In genomic region chr15:40421246-40422157, GRCh38 we compare ENCODE assay signal across 8 cellular contexts. TPM values are rescaled to one million over a fixed set of nuclear protein-coding genes. Genes with fewer than 3 reads are reported as not detected.
DNase-seq lines count a peak whose midpoint lies in the region; ATAC-seq, FAIRE-seq and TF ChIP-seq lines count a peak whose summit lies in the region.

No MANE protein-coding gene starts in this region.

- H3K4me2 ChIP-seq in MM.1S (ENCODE audit: low read depth, low read length) (peak overlapping the region; percentile 41), GM12878 (ENCODE audit: control insufficient read depth, insufficient read depth) (no peak overlapping the region)

- H2AFZ ChIP-seq in MM.1S (ENCODE audit: low read length) (no peak overlapping the region), GM12878 (ENCODE audit: control insufficient read depth, low read depth, low read length) (no peak overlapping the region)

- no peaks in the 10 kb centered on the region for H3K9me2 ChIP-seq in MM.1S (replicated peaks; ENCODE audit: insufficient read depth, low read length)

- ATAC-seq in GM19397 (IDR thresholded peaks at IDR 0.05; ENCODE audit: unreplicated experiment), result peak; percentile 88
- peak; percentile 99 for ATAC-seq in GM12878

- peak; percentile 86 for DNase-seq in CD1c-positive myeloid dendritic cell (ENCODE audit: extremely low spot score)
- peak; percentile 66 for DNase-seq in MM.1S
- peak; percentile 83 for DNase-seq in UCSD-AML1 (lab: John Stamatoyannopoulos, UW; ENCODE audit: unreplicated experiment)
- no peak for DNase-seq in GM12878 (ENCODE audit: low read depth, low spot score)
- DNase-seq in iPS-NIHi11 (ENCODE audit: low spot score), result peak; percentile 92
- peak; percentile 63 to 78 (median 77) for DNase-seq in stimulated activated CD4-positive, alpha-beta T cell treated with anti-CD3 and anti-CD28 coated beads, Interleukin-12 subunit alpha, Interleukin-12 subunit beta, amount 100 ng/mL, for 48 hours (ENCODE audit: low read depth in 2 of 3, low spot score in 1 of 3)
- no peak for DNase-seq in NCI-H1048 (lab: John Stamatoyannopoulos, UW)

- H3F3A ChIP-seq in MM.1S (ENCODE audit: insufficient read depth, low read length), result no peaks in the 10 kb centered on the region

- H3K79me2 ChIP-seq in MM.1S (ENCODE audit: low read length) (no peaks in the 10 kb centered on the region), GM12878 (ENCODE audit: control insufficient read depth, insufficient read depth, low read length) (no peaks in the 10 kb centered on the region)

- no peak for TF ChIP-seq EP300 in GM12878 (IDR thresholded peaks at IDR 0.05; ENCODE audit: borderline replicate concordance in 1 of 2, control insufficient read depth in 1 of 2, low read depth in 2 of 2, low read length in 2 of 2)

- peak; percentile 73 for TF ChIP-seq POLR2A in GM12878 (IDR thresholded peaks at IDR 0.05; ENCODE audit: low read depth, low read length)

- H4K20me1 ChIP-seq in MM.1S (ENCODE audit: insufficient read depth, low read length) (no peaks in the 10 kb centered on the region), GM12878 (ENCODE audit: control insufficient read depth, insufficient read depth) (no peaks in the 10 kb centered on the region)

- in situ Hi-C loops in GM12878 (cut with MboI), result loop anchor here (5.0 kb wide), 1 partner anchor 74 kb away; no protein-coding TSS in a partner anchor

- RAD21 ChIA-PET in GM12878 (lab: Charles Lee; ENCODE audit: unreplicated experiment), result interaction anchor here (1.0 to 2.1 kb wide), 4 partner anchors 52 to 142 kb away, joined by 3 to 17 read pairs (median 4); no protein-coding TSS in a partner anchor

- no TSS peak for BruUV-seq in GM12878 (replicated peaks; lab: Mats Ljungman, UMichigan)

- H3K36me3 ChIP-seq in MM.1S (replicated peaks; ENCODE audit: insufficient read depth, low read length) (no peaks in the 10 kb centered on the region), GM12878 (ENCODE audit: control insufficient read depth in 2 of 2, insufficient read depth in 2 of 2, low read length in 1 of 2) (peaks cover 0 to 5% of the 10 kb centered on the region in 2 experiments; a peak in 2 of 4 replicates)

- H3K27me3 ChIP-seq in MM.1S (replicated peaks; ENCODE audit: insufficient read depth, low read length), result no peaks in the 10 kb centered on the region
- no peaks in the 10 kb centered on the region for H3K27me3 ChIP-seq in GM12878 (replicated peaks in 1 of 2; ENCODE audit: control insufficient read depth in 2 of 2, insufficient read depth in 2 of 2, low read length in 1 of 2)

- 18% methylated on average over 31 of the region's 31 CpGs for WGBS in GM12878 (ENCODE audit: insufficient coverage, insufficient replicate concordance, low lambda C conversion rate, missing lambda C conversion rate)

- H3K4me3 ChIP-seq in MM.1S (ENCODE audit: low read length) (no peak overlapping the region), GM12878 (no peak overlapping the region)

- TF ChIP-seq RAD21 in GM12878 (IDR thresholded peaks at IDR 0.05; ENCODE audit: insufficient read depth, low read depth, low read length), result peak; percentile 95

- H3K4me1 ChIP-seq in MM.1S (ENCODE audit: low read length) (no peaks in the 10 kb centered on the region), GM12878 (ENCODE audit: control insufficient read depth, insufficient read depth, low read length) (no peaks in the 10 kb centered on the region)

- peak; percentile 65 for FAIRE-seq in GM12878 (lab: Jason Lieb, UNC)

- CTCF ChIA-PET in GM12878 (lab: Yijun Ruan, JAX), result interaction anchor here (0.6 to 6.6 kb wide), 20 partner anchors 13 to 315 kb away, joined by 3 to 111 read pairs (median 4); partner anchors contain the start of genes BAHD1, CCDC9B, INAFM2 and KNSTRN

- SMC1A ChIA-PET in GM12878 (lab: Charles Lee; ENCODE audit: uncharacterized antibody, unreplicated experiment), result interaction anchor here (0.6 to 2.2 kb wide), 9 partner anchors 15 to 366 kb away, joined by 3 to 8 read pairs (median 4); partner anchors contain the start of genes IVD and KNSTRN

- intact Hi-C loops in GM12878 (cut with micrococcal nuclease; ENCODE audit: unreplicated experiment), result loop anchor here (1.0 to 5.0 kb wide), 3 partner anchors 53 to 144 kb away; no protein-coding TSS in a partner anchor

- H3K9me3 ChIP-seq in MM.1S (replicated peaks; ENCODE audit: insufficient read depth, low read length) (no peaks in the 10 kb centered on the region), GM12878 (replicated peaks; ENCODE audit: control insufficient read depth, insufficient read depth, low read length) (no peaks in the 10 kb centered on the region)

- H3K9ac ChIP-seq in MM.1S (ENCODE audit: low read length) (no peak overlapping the region), GM12878 (ENCODE audit: control insufficient read depth, insufficient read depth, low read length) (no peak overlapping the region)

- H3K27ac ChIP-seq in MM.1S (ENCODE audit: low read length) (no peak overlapping the region), GM12878 (ENCODE audit: control insufficient read depth, insufficient read depth) (no peak overlapping the region)

- POLR2A ChIA-PET in GM12878 (lab: Charles Lee), result interaction anchor here (0.9 kb wide), 1 partner anchor 16 kb away, joined by 3 read pairs; the partner anchor contains the start of gene IVD

- TF ChIP-seq CTCF in MM.1S (IDR thresholded peaks at IDR 0.05; ENCODE audit: low read length), result peak; percentile 90
- peak; percentile 93 to 98 (median 97) for TF ChIP-seq CTCF in GM12878 (IDR thresholded peaks at IDR 0.05 in 2 of 3, conservative IDR thresholded peaks at IDR 0.05 in 1 of 3; ENCODE audit: control insufficient read depth in 2 of 3, extremely low read depth in 1 of 3, insufficient read depth in 1 of 3, low read depth in 3 of 3, low read length in 3 of 3)

RNA-seq across cellular contexts. Expression of gene IVD, which starts 15.9 kb away (rescaled TPM):
- total RNA-seq in GM12878 (2013; cell fraction: nucleolus; rRNA removed), result 115 and 119 TPM in 2 replicates
- total RNA-seq in GM12878 (2014; rRNA removed) (31.4 and 32.5 TPM in 2 replicates), GM12878 (2014; rRNA removed; fragmentation: Illumina TruSeq; extraction: Trizol) (23.3 and 25.3 TPM in 2 replicates), GM12878 (2021) (49.2 and 51.7 TPM in 2 replicates)
- polyA plus RNA-seq in GM12878 (2011; ENCODE audit: low read depth), result 12.5 TPM
- polyA plus RNA-seq in GM12878 (2011; rRNA removed) (50.4 and 50.8 TPM in 2 replicates), GM12878 (2014; fragmentation: Illumina TruSeq; extraction: Trizol) (40.5 and 40.6 TPM in 2 replicates), GM12878 (2014; fragmentation: Nextera tagmentation; extraction: Ambion mirVana) (1 to 10 TPM; 5.3 to 8.2 TPM), GM12878 (2014; rRNA removed) (51.3 and 55.2 TPM in 2 replicates), GM12878 (2016; fragmentation: Nextera tagmentation; extraction: Ambion mirVana) (10 to 100 TPM; 57.7 to 59.8 TPM)
- 71.6 and 81.3 TPM in 2 replicates for polyA plus RNA-seq in GM12878 (2011; cell fraction: cytosol; rRNA removed)
- 60.5 and 63.6 TPM in 2 replicates for polyA plus RNA-seq in GM12878 (2011; cell fraction: nucleus; rRNA removed)
- 23.5 and 29.0 TPM in 2 replicates for polyA plus RNA-seq in GM12878 (2012)
- polyA minus RNA-seq in GM12878 (2011; rRNA and poly(A)+ RNA removed), result 52.2 and 73.8 TPM in 2 replicates
- 15.2 and 20.0 TPM in 2 replicates for polyA minus RNA-seq in GM12878 (2011; cell fraction: cytosol; rRNA and poly(A)+ RNA removed)
- 34.6 and 52.5 TPM in 2 replicates for polyA minus RNA-seq in GM12878 (2011; cell fraction: nucleus; rRNA and poly(A)+ RNA removed)

RNA-seq across cellular contexts. Expression of gene BAHD1, which starts 19.3 kb away (rescaled TPM):
- total RNA-seq in GM12878 (2013; cell fraction: nucleolus; rRNA removed), result 23.1 and 25.6 TPM in 2 replicates
- 9.0 and 11.7 TPM in 2 replicates for total RNA-seq in GM12878 (2014; rRNA removed)
- total RNA-seq in GM12878 (2014; rRNA removed; fragmentation: Illumina TruSeq; extraction: Trizol), result 5.1 and 6.0 TPM in 2 replicates
- 21.7 and 21.8 TPM in 2 replicates for total RNA-seq in GM12878 (2021)
- 7.0 TPM for polyA plus RNA-seq in GM12878 (2011; ENCODE audit: low read depth)
- polyA plus RNA-seq in GM12878 (2011; rRNA removed), result 4.5 and 5.6 TPM in 2 replicates
- 6.5 and 7.4 TPM in 2 replicates for polyA plus RNA-seq in GM12878 (2011; cell fraction: cytosol; rRNA removed)
- 16.6 and 21.8 TPM in 2 replicates for polyA plus RNA-seq in GM12878 (2011; cell fraction: nucleus; rRNA removed)
- polyA plus RNA-seq in GM12878 (2012), result 13.0 and 15.3 TPM in 2 replicates
- 5.3 and 9.6 TPM in 2 replicates for polyA plus RNA-seq in GM12878 (2014; fragmentation: Illumina TruSeq; extraction: Trizol)
- under 1 TPM; 0.21 to 0.88 TPM for polyA plus RNA-seq in GM12878 (2014; fragmentation: Nextera tagmentation; extraction: Ambion mirVana)
- polyA plus RNA-seq in GM12878 (2014; rRNA removed), result 11.3 and 13.5 TPM in 2 replicates
- polyA plus RNA-seq in GM12878 (2016; fragmentation: Nextera tagmentation; extraction: Ambion mirVana), result 1 to 10 TPM; 1.9 to 2.2 TPM
- 5.5 and 9.1 TPM in 2 replicates for polyA minus RNA-seq in GM12878 (2011; rRNA and poly(A)+ RNA removed)
- polyA minus RNA-seq in GM12878 (2011; cell fraction: cytosol; rRNA and poly(A)+ RNA removed), result 4.4 and 5.9 TPM in 2 replicates
- 4.8 and 8.2 TPM in 2 replicates for polyA minus RNA-seq in GM12878 (2011; cell fraction: nucleus; rRNA and poly(A)+ RNA removed)

RNA-seq across cellular contexts. Expression of gene KNSTRN, which starts 39.0 kb away (rescaled TPM):
- 36.3 and 44.8 TPM in 2 replicates for total RNA-seq in GM12878 (2013; cell fraction: nucleolus; rRNA removed)
- total RNA-seq in GM12878 (2014; rRNA removed) (50.3 and 51.7 TPM in 2 replicates), GM12878 (2014; rRNA removed; fragmentation: Illumina TruSeq; extraction: Trizol) (63.4 and 72.1 TPM in 2 replicates), GM12878 (2021) (38.1 and 39.4 TPM in 2 replicates)
- polyA plus RNA-seq in GM12878 (2011; ENCODE audit: low read depth), result 13.4 TPM
- polyA plus RNA-seq in GM12878 (2011; rRNA removed) (35.5 and 51.2 TPM in 2 replicates), GM12878 (2014; fragmentation: Illumina TruSeq; extraction: Trizol) (57.5 and 60.4 TPM in 2 replicates), GM12878 (2014; fragmentation: Nextera tagmentation; extraction: Ambion mirVana) (10 to 100 TPM; 30.3 to 37.3 TPM), GM12878 (2014; rRNA removed) (41.8 and 42.6 TPM in 2 replicates), GM12878 (2016; fragmentation: Nextera tagmentation; extraction: Ambion mirVana) (10 to 100 TPM; 63.3 to 64.5 TPM)
- polyA plus RNA-seq in GM12878 (2011; cell fraction: cytosol; rRNA removed), result 19.7 and 20.1 TPM in 2 replicates
- polyA plus RNA-seq in GM12878 (2011; cell fraction: nucleus; rRNA removed), result 17.5 and 24.4 TPM in 2 replicates
- 13.8 and 20.9 TPM in 2 replicates for polyA plus RNA-seq in GM12878 (2012)
- polyA minus RNA-seq in GM12878 (2011; rRNA and poly(A)+ RNA removed), result 38.5 and 53.4 TPM in 2 replicates
- polyA minus RNA-seq in GM12878 (2011; cell fraction: cytosol; rRNA and poly(A)+ RNA removed), result 8.0 and 16.4 TPM in 2 replicates
- polyA minus RNA-seq in GM12878 (2011; cell fraction: nucleus; rRNA and poly(A)+ RNA removed), result 9.8 and 16.9 TPM in 2 replicates

RNA-seq across cellular contexts. Expression of gene CHST14, which starts 49.3 kb away (rescaled TPM):
- total RNA-seq in GM12878 (2013; cell fraction: nucleolus; rRNA removed), result 4.1 and 5.4 TPM in 2 replicates
- total RNA-seq in GM12878 (2014; rRNA removed), result 6.0 and 6.8 TPM in 2 replicates
- 2.5 and 3.0 TPM in 2 replicates for total RNA-seq in GM12878 (2014; rRNA removed; fragmentation: Illumina TruSeq; extraction: Trizol)
- 12.8 and 13.6 TPM in 2 replicates for total RNA-seq in GM12878 (2021)
- polyA plus RNA-seq in GM12878 (2011; ENCODE audit: low read depth), result 5.2 TPM
- polyA plus RNA-seq in GM12878 (2011; rRNA removed), result 2.3 and 4.0 TPM in 2 replicates
- polyA plus RNA-seq in GM12878 (2011; cell fraction: cytosol; rRNA removed), result 5.8 and 6.2 TPM in 2 replicates
- polyA plus RNA-seq in GM12878 (2011; cell fraction: nucleus; rRNA removed), result 4.2 and 5.8 TPM in 2 replicates
- polyA plus RNA-seq in GM12878 (2012), result 8.3 and 9.3 TPM in 2 replicates
- polyA plus RNA-seq in GM12878 (2014; fragmentation: Illumina TruSeq; extraction: Trizol), result 6.5 TPM in 2 replicates
- 1 to 10 TPM; 1.3 to 2.8 TPM for polyA plus RNA-seq in GM12878 (2014; fragmentation: Nextera tagmentation; extraction: Ambion mirVana)
- polyA plus RNA-seq in GM12878 (2014; rRNA removed), result 5.9 and 6.3 TPM in 2 replicates
- 1 to 10 TPM; 7.5 to 9.1 TPM for polyA plus RNA-seq in GM12878 (2016; fragmentation: Nextera tagmentation; extraction: Ambion mirVana)
- polyA minus RNA-seq in GM12878 (2011; rRNA and poly(A)+ RNA removed), result 4.5 and 5.2 TPM in 2 replicates
- 3.4 and 4.7 TPM in 2 replicates for polyA minus RNA-seq in GM12878 (2011; cell fraction: cytosol; rRNA and poly(A)+ RNA removed)
- polyA minus RNA-seq in GM12878 (2011; cell fraction: nucleus; rRNA and poly(A)+ RNA removed), result 3.5 and 4.9 TPM in 2 replicates

Comparison
In these comparisons a context has a peak if more than half of its experiments do, and no peak if none do; other contexts are left out.
1. DNase-seq: peak in CD1c-positive myeloid dendritic cell (single experiment), MM.1S (single experiment), UCSD-AML1 (single experiment), iPS-NIHi11 (single experiment) and stimulated activated CD4-positive, alpha-beta T cell treated with anti-CD3 and anti-CD28 coated beads, Interleukin-12 subunit alpha, Interleukin-12 subunit beta, amount 100 ng/mL, for 48 hours (3 of 3); none in GM12878 (single experiment) and NCI-H1048 (single experiment).